8 cellular contexts compared by ENCODE assay signal in the genomic region with DNA sequence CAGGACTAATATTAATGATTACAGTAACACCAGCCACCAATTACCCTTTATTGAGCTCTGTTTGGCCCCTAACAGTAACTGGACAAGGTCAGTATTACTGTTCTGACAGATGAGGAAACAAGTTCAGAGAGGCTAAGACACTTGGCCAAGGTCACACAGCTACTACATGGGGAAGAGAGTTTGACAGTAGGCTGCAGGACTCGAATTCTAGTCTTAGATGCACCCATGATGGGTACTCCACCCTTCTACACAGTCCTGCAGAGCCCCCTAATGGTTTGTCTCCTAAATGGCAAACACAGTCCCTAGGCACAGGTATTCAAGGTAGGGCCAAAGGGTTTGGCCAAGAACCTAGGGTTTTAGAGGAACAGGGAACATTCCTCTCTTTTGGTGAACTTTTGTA.
DNase-seq lines count a peak whose midpoint lies in the region; FAIRE-seq and TF ChIP-seq lines count a peak whose summit lies in the region.

No MANE protein-coding gene starts in this region.

- peak; percentile 56 for TF ChIP-seq CTCF in BE2C (IDR thresholded peaks at IDR 0.05; ENCODE audit: low read depth, low read length)

- no peak for DNase-seq in BE2C
- DNase-seq in GM19239 (ENCODE audit: insufficient read length, low spot score) = no peak
- DNase-seq in NOMO-1 (lab: John Stamatoyannopoulos, UW; ENCODE audit: unreplicated experiment in 2 of 2) = peak; percentile 6 to 54
- DNase-seq in erythroblast (lab: John Stamatoyannopoulos, UW) = peak; percentile 8 to 21
- DNase-seq in dedifferentiated amniotic fluid mesenchymal stem cell (ENCODE audit: extremely low spot score) = no peak
- no peak for DNase-seq in AG20443 (ENCODE audit: low spot score)
- DNase-seq in H7 = no peak
- DNase-seq in SK-N-DZ (ENCODE audit: low spot score) = no peak

- no peaks in the 10 kb centered on the region for H3K4me1 ChIP-seq in BE2C

- H3K36me3 ChIP-seq in BE2C (no peaks in the 10 kb centered on the region), H7 (replicated peaks; ENCODE audit: control insufficient read depth, insufficient read depth, low read length) (no peaks in the 10 kb centered on the region)

- no peaks in the 10 kb centered on the region for H3K27me3 ChIP-seq in BE2C
- no peaks in the 10 kb centered on the region for H3K27me3 ChIP-seq in H7 (ENCODE audit: control insufficient read depth, insufficient read depth, low read length)

- H3K4me3 ChIP-seq in BE2C (ENCODE audit: low read depth, low read length) (no peak overlapping the region), H7 (ENCODE audit: insufficient read depth, low read depth, low read length) (no peak overlapping the region)

- TF ChIP-seq POLR2A in erythroblast (IDR thresholded peaks at IDR 0.05; ENCODE audit: low read length) = no peak

- H3K9me3 ChIP-seq in BE2C = no peaks in the 10 kb centered on the region

- peak; percentile 18 for FAIRE-seq in GM19239 (lab: Jason Lieb, UNC)

Comparison
In these comparisons a context has a peak if more than half of its experiments do, and no peak if none do; other contexts are left out.
1. DNase-seq: peak in NOMO-1 (2 of 2) and erythroblast (2 of 2); none in BE2C (single experiment), GM19239 (single experiment), dedifferentiated amniotic fluid mesenchymal stem cell (single experiment), AG20443 (single experiment), H7 (single experiment) and SK-N-DZ (single experiment).